Comparison of ENCODE assay signal across 8 cellular contexts in genomic region chr16:67185003-67185865, GRCh38. TPM values are rescaled to one million over a fixed set of nuclear protein-coding genes. Genes with fewer than 3 reads are reported as not detected.
A peak's percentile ranks its signal among the peaks of the same experiment; 100 is the strongest.
DNase-seq lines count a peak whose midpoint lies in the region; ATAC-seq and TF ChIP-seq lines count a peak whose summit lies in the region.

No MANE protein-coding gene starts in this region.

- no peaks in the 10 kb centered on the region for H3K9me3 Mint-ChIP-seq in activated CD4-positive, alpha-beta T cell treated with anti-CD3 and anti-CD28 coated beads for 36 hours (ENCODE audit: low read depth)

- H3K27me3 Mint-ChIP-seq in activated CD4-positive, alpha-beta T cell treated with anti-CD3 and anti-CD28 coated beads for 36 hours, result peaks cover 6% of the 10 kb centered on the region

- no peak overlapping the region for H3K4me3 Mint-ChIP-seq in activated CD4-positive, alpha-beta T cell treated with anti-CD3 and anti-CD28 coated beads for 36 hours

- no peaks in the 10 kb centered on the region; the same call in 1 of the 2 replicates for H3K9me3 ChIP-seq in AG04450 (ENCODE audit: control insufficient read depth, insufficient read depth, low read length)

- peaks cover 13% of the 10 kb centered on the region for H3K4me1 Mint-ChIP-seq in activated CD4-positive, alpha-beta T cell treated with anti-CD3 and anti-CD28 coated beads for 36 hours

- POLR2A ChIA-PET in AG04450 (lab: Yijun Ruan, JAX), result interaction anchor here (0.5 to 1.2 kb wide), 9 partner anchors 13 to 79 kb away, joined by 3 to 5 read pairs (median 3); partner anchors contain the start of genes B3GNT9, NOL3, SLC9A5 and TMEM208
- POLR2A ChIA-PET in activated CD4-positive, alpha-beta T cell treated with anti-CD3 and anti-CD28 coated beads for 36 hours (lab: Charles Lee), result interaction anchor here (0.6 to 1.4 kb wide), 3 partner anchors 9 to 167 kb away, joined by 3 to 4 read pairs (median 3); no protein-coding TSS in a partner anchor

- H3K4me3 ChIP-seq in AG04450 (ENCODE audit: low read depth, low read length), result 0 out of 2 replicates have a peak overlapping the region, but pooled peaks have one; percentile 18
- no peak overlapping the region for H3K4me3 ChIP-seq in choroid plexus epithelial cell (ENCODE audit: low read depth, low read length)

- ATAC-seq in GM19035 (IDR thresholded peaks at IDR 0.05; ENCODE audit: unreplicated experiment) (peak; percentile 23), HG03520 (IDR thresholded peaks at IDR 0.05; ENCODE audit: unreplicated experiment) (no peak)
- ATAC-seq in activated CD4-positive, alpha-beta T cell treated with anti-CD3 and anti-CD28 coated beads for 36 hours, result peak; percentile 24

- H3K36me3 Mint-ChIP-seq in activated CD4-positive, alpha-beta T cell treated with anti-CD3 and anti-CD28 coated beads for 36 hours (ENCODE audit: low read depth), result no peaks in the 10 kb centered on the region

- no peak overlapping the region for H3K27ac ChIP-seq in AG04450 (ENCODE audit: low read depth, low read length)

- no peaks in the 10 kb centered on the region for H3K27me3 ChIP-seq in AG04450 (ENCODE audit: control insufficient read depth, insufficient read depth, low read length)

- DNase-seq in AG04450 (ENCODE audit: low read depth, low spot score) (peak; percentile 79), NCI-H2196 (lab: John Stamatoyannopoulos, UW; ENCODE audit: unreplicated experiment) (peak; percentile 66), choroid plexus epithelial cell (ENCODE audit: low read depth) (peak; percentile 95), left kidney (ENCODE audit: low read depth, low spot score) (peak; percentile 97)
- DNase-seq in activated CD4-positive, alpha-beta T cell treated with anti-CD3 and anti-CD28 coated beads for 36 hours, result peak; percentile 93
- peak; percentile 70 to 80 for DNase-seq in stimulated activated CD4-positive, alpha-beta T cell treated with anti-CD3 and anti-CD28 coated beads, Interleukin-1b, Interleukin-23, amount 100 ng/mL, for 4 hours (ENCODE audit: low read depth in 2 of 2)

- H3K27ac Mint-ChIP-seq in activated CD4-positive, alpha-beta T cell treated with anti-CD3 and anti-CD28 coated beads for 36 hours, result no peak overlapping the region

- TF ChIP-seq CTCF in AG04450 (IDR thresholded peaks at IDR 0.05; ENCODE audit: low read depth, low read length), result peak; percentile 88
- peak; percentile 92 for TF ChIP-seq CTCF in choroid plexus epithelial cell (conservative IDR thresholded peaks at IDR 0.05; ENCODE audit: low read depth, low read length)

- CTCF ChIA-PET in AG04450 (lab: Charles Lee), result interaction anchor here (0.6 to 1.9 kb wide), 21 partner anchors 9 to 938 kb away, joined by 3 to 18 read pairs (median 4); no protein-coding TSS in a partner anchor
- CTCF ChIA-PET in activated CD4-positive, alpha-beta T cell treated with anti-CD3 and anti-CD28 coated beads for 36 hours (lab: Charles Lee), result interaction anchor here (0.6 to 2.2 kb wide), 27 partner anchors 8 to 1987 kb away, joined by 3 to 18 read pairs (median 4); partner anchors contain the start of genes FBXL8, FHOD1, NOL3 and TRADD

- intact Hi-C loops in activated CD4-positive, alpha-beta T cell treated with anti-CD3 and anti-CD28 coated beads for 36 hours (cut with DNase I, micrococcal nuclease), result loop anchor here (1.0 to 10.0 kb wide), 8 partner anchors 156 to 900 kb away; partner anchors contain the start of genes CBFB (in 1 of the 2), CTCF (in 1 of the 2) and NFATC3 (in 1 of the 2)

RNA-seq across cellular contexts. Expression of gene MATCAP1, which starts 1.5 kb away (rescaled TPM):
- polyA plus RNA-seq in AG04450 (2011; rRNA removed), result 13.9 and 18.1 TPM in 2 replicates
- polyA minus RNA-seq in AG04450 (2011; rRNA and poly(A)+ RNA removed), result 21.2 and 30.8 TPM in 2 replicates
- 10 to 100 TPM; 28.8 to 30.4 TPM for total RNA-seq in activated CD4-positive, alpha-beta T cell treated with anti-CD3 and anti-CD28 coated beads for 36 hours

RNA-seq across cellular contexts. Expression of gene EXOC3L1, which starts 4.7 kb away (rescaled TPM):
- not detected in 2 replicates for polyA plus RNA-seq in AG04450 (2011; rRNA removed)
- polyA minus RNA-seq in AG04450 (2011; rRNA and poly(A)+ RNA removed), result not detected in 2 replicates
- total RNA-seq in activated CD4-positive, alpha-beta T cell treated with anti-CD3 and anti-CD28 coated beads for 36 hours, result under 1 TPM in 1 of 2 experiments, not detected in 1; 0.16 TPM

RNA-seq across cellular contexts. Expression of gene E2F4, which starts 6.7 kb away (rescaled TPM):
- 50.0 and 57.9 TPM in 2 replicates for polyA plus RNA-seq in AG04450 (2011; rRNA removed)
- polyA minus RNA-seq in AG04450 (2011; rRNA and poly(A)+ RNA removed), result 62.3 and 85.7 TPM in 2 replicates
- total RNA-seq in activated CD4-positive, alpha-beta T cell treated with anti-CD3 and anti-CD28 coated beads for 36 hours, result 100 to 1,000 TPM in 1 of 2 experiments, 10 to 100 TPM in 1; 91.4 to 110 TPM

RNA-seq across cellular contexts. Expression of gene ELMO3, which starts 13.7 kb away (rescaled TPM):
- polyA plus RNA-seq in AG04450 (2011; rRNA removed), result 0.57 and 0.74 TPM in 2 replicates
- 0.48 and 0.64 TPM in 2 replicates for polyA minus RNA-seq in AG04450 (2011; rRNA and poly(A)+ RNA removed)
- 1 to 10 TPM; 3.0 to 4.6 TPM for total RNA-seq in activated CD4-positive, alpha-beta T cell treated with anti-CD3 and anti-CD28 coated beads for 36 hours

RNA-seq across cellular contexts. Expression of gene NOL3, which starts 14.9 kb away (rescaled TPM):
- polyA plus RNA-seq in AG04450 (2011; rRNA removed), result 8.2 and 10.7 TPM in 2 replicates
- polyA minus RNA-seq in AG04450 (2011; rRNA and poly(A)+ RNA removed), result 3.9 and 4.7 TPM in 2 replicates
- total RNA-seq in activated CD4-positive, alpha-beta T cell treated with anti-CD3 and anti-CD28 coated beads for 36 hours, result 10 to 100 TPM; 15.5 to 17.5 TPM
